In the genomic region with DNA sequence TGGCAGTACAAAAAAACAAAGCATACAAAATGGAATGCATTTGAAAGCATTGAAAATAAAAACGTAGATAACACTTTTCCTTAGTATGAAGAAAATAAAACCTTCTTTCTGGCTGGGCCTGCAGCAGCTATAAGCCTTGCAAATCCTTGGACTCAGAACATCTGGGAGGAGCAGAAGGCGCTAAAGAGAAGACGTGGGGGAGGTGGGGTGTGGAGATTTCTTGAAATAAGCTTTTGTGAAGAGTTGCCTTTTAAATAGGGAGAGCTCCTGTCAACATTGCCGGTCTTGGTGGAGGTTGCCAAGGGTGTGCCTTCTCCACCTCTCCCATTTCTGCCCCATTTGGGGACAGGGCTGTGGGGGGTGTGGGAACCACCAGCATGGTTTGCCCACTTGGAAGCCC, we compare ENCODE assay signal across 17 cellular contexts.
A peak's percentile ranks its signal among the peaks of the same experiment; 100 is the strongest.
DNase-seq lines count a peak whose midpoint lies in the region; TF ChIP-seq lines count a peak whose summit lies in the region.
"Had no signal": no experiment of that assay in that cellular context is flagged by ENCODE, and none has a peak within 500 bp of the region (broad histone marks: within the 10 kb centered on the region; RNA-seq: fewer than 3 reads in every experiment).

No MANE protein-coding gene starts in this region.

- DNase-seq in NCI-H2171 treated with DMSO at 0.1 percent for 48 hours (lab: John Stamatoyannopoulos, UW) (peak; percentile 50), NCI-H2171 (lab: John Stamatoyannopoulos, UW) (no peak), WERI-Rb-1 (peak; percentile 77), neural progenitor cell (ENCODE audit: low spot score) (peak; percentile 7), endodermal cell (no peak)
- DNase-seq in stimulated activated CD4-positive, alpha-beta T cell treated with anti-CD3 and anti-CD28 coated beads, Interleukin-12 subunit alpha, Interleukin-12 subunit beta, amount 100 ng/mL, for 4 hours = no peak
- no peak for DNase-seq in activated CD4-positive, alpha-beta memory T cell treated with anti-CD3 and anti-CD28 coated beads, Interleukin-2, amount 10 ng/mL, durations not matched to agents 7 days and 5 days
- DNase-seq: 8988T; AML-193; Caco-2; CD8-positive, alpha-beta memory T cell; DMS153; DMS79 treated with DMSO at 0.1 percent for 48 hours; GDM1; HCEC 1CT; HFFc6 had no signal

- TF ChIP-seq CTCF in WERI-Rb-1 (IDR thresholded peaks at IDR 0.05; ENCODE audit: low read depth, low read length) (no peak), neural progenitor cell (IDR thresholded peaks at IDR 0.05) (no peak), endodermal cell (conservative IDR thresholded peaks at IDR 0.05) (no peak)

- H3K9me3 ChIP-seq in WERI-Rb-1 (ENCODE audit: severe bottlenecking) (no peaks in the 10 kb centered on the region), neural progenitor cell (ENCODE audit: low read depth) (no peaks in the 10 kb centered on the region), endodermal cell (ENCODE audit: control insufficient read depth, low read length) (no peaks in the 10 kb centered on the region)
- H3K9me3 ChIP-seq: Caco-2 had no signal

- no peaks in the 10 kb centered on the region for H3K36me3 ChIP-seq in WERI-Rb-1
- no peaks in the 10 kb centered on the region for H3K36me3 ChIP-seq in neural progenitor cell
- no peaks in the 10 kb centered on the region for H3K36me3 ChIP-seq in endodermal cell (ENCODE audit: control insufficient read depth, insufficient read depth, low read length)
- H3K36me3 ChIP-seq: BLaER1 had no signal

- H3K4me3 Mint-ChIP-seq in neural progenitor cell = no peak overlapping the region
- H3K4me3 Mint-ChIP-seq in endodermal cell = no peak overlapping the region
- no peak overlapping the region for H3K4me3 Mint-ChIP-seq in activated CD4-positive, alpha-beta memory T cell treated with anti-CD3 and anti-CD28 coated beads, Interleukin-2, amount 10 ng/mL, durations not matched to agents 7 days and 5 days
- H3K4me3 Mint-ChIP-seq: CD8-positive, alpha-beta memory T cell; HFFc6 had no signal

- H3K36me3 Mint-ChIP-seq in neural progenitor cell (no peaks in the 10 kb centered on the region), endodermal cell (ENCODE audit: low read depth) (no peaks in the 10 kb centered on the region)
- H3K36me3 Mint-ChIP-seq in activated CD4-positive, alpha-beta memory T cell treated with anti-CD3 and anti-CD28 coated beads, Interleukin-2, amount 10 ng/mL, durations not matched to agents 7 days and 5 days (ENCODE audit: low read depth) = no peaks in the 10 kb centered on the region
- H3K36me3 Mint-ChIP-seq: CD8-positive, alpha-beta memory T cell had no signal

- 78 to 88% methylated on average over 1 to 4 of the region's 4 CpGs for WGBS in endodermal cell (ENCODE audit: insufficient coverage in 1 of 2, insufficient read length in 1 of 2), 2 experiments

- POLR2A ChIA-PET in activated CD4-positive, alpha-beta memory T cell treated with anti-CD3 and anti-CD28 coated beads, Interleukin-2, amount 10 ng/mL, durations not matched to agents 7 days and 5 days (lab: Charles Lee) = interaction anchor here (1.2 kb wide), 1 partner anchor 13 kb away, joined by 3 read pairs; no protein-coding TSS in a partner anchor

- H3K27me3 Mint-ChIP-seq in neural progenitor cell (ENCODE audit: insufficient read depth, low read depth) = peaks cover 4% of the 10 kb centered on the region
- no peaks in the 10 kb centered on the region for H3K27me3 Mint-ChIP-seq in endodermal cell (ENCODE audit: insufficient read depth)
- peaks cover 7% of the 10 kb centered on the region for H3K27me3 Mint-ChIP-seq in activated CD4-positive, alpha-beta memory T cell treated with anti-CD3 and anti-CD28 coated beads, Interleukin-2, amount 10 ng/mL, durations not matched to agents 7 days and 5 days

- peak overlapping the region; percentile 22 for H3K4me2 ChIP-seq in neural progenitor cell
- H3K4me2 ChIP-seq: BLaER1 had no signal

- no peaks in the 10 kb centered on the region for H3F3A ChIP-seq in neural progenitor cell (ENCODE audit: low read depth)

- CTCF ChIA-PET in activated CD4-positive, alpha-beta memory T cell treated with anti-CD3 and anti-CD28 coated beads, Interleukin-2, amount 10 ng/mL, durations not matched to agents 7 days and 5 days (lab: Charles Lee) = no interaction called here

- peak overlapping the region; percentile 24 for H3K4me3 ChIP-seq in WERI-Rb-1 (ENCODE audit: low read depth, low read length)
- H3K4me3 ChIP-seq in neural progenitor cell = no peak overlapping the region
- H3K4me3 ChIP-seq in endodermal cell (ENCODE audit: low read length) = no peak overlapping the region
- H3K4me3 ChIP-seq: BLaER1 had no signal

- H4K20me1 ChIP-seq in neural progenitor cell (ENCODE audit: low read depth) = no peaks in the 10 kb centered on the region
- H4K20me1 ChIP-seq: BLaER1 had no signal

- H3K27ac Mint-ChIP-seq in neural progenitor cell (no peak overlapping the region), endodermal cell (no peak overlapping the region)
- no peak overlapping the region for H3K27ac Mint-ChIP-seq in activated CD4-positive, alpha-beta memory T cell treated with anti-CD3 and anti-CD28 coated beads, Interleukin-2, amount 10 ng/mL, durations not matched to agents 7 days and 5 days
- H3K27ac Mint-ChIP-seq: CD8-positive, alpha-beta memory T cell; HFFc6 had no signal

- H3K4me1 ChIP-seq in neural progenitor cell (peaks cover 30% of the 10 kb centered on the region), endodermal cell (ENCODE audit: control insufficient read depth, insufficient read depth, low read length) (peaks cover 4% of the 10 kb centered on the region)
- H3K4me1 ChIP-seq: BLaER1, Caco-2 had no signal

- peaks cover 42% of the 10 kb centered on the region for H3K4me1 Mint-ChIP-seq in neural progenitor cell
- peaks cover 13% of the 10 kb centered on the region for H3K4me1 Mint-ChIP-seq in endodermal cell
- H3K4me1 Mint-ChIP-seq in activated CD4-positive, alpha-beta memory T cell treated with anti-CD3 and anti-CD28 coated beads, Interleukin-2, amount 10 ng/mL, durations not matched to agents 7 days and 5 days = no peaks in the 10 kb centered on the region
- H3K4me1 Mint-ChIP-seq: CD8-positive, alpha-beta memory T cell had no signal

- no peaks in the 10 kb centered on the region for H3K79me2 ChIP-seq in neural progenitor cell (ENCODE audit: low read depth)

- H3K9ac ChIP-seq in neural progenitor cell (no peak overlapping the region), endodermal cell (ENCODE audit: extremely low read depth, low read length, poor library complexity, severe bottlenecking) (no peak overlapping the region)
- H3K9ac ChIP-seq: BLaER1 had no signal

- H3K27ac ChIP-seq in WERI-Rb-1 (peak overlapping the region; percentile 87), neural progenitor cell (no peak overlapping the region), endodermal cell (ENCODE audit: low read depth, low read length) (no peak overlapping the region)
- H3K27ac ChIP-seq: BLaER1 had no signal

- H3K9me3 Mint-ChIP-seq in neural progenitor cell (no peaks in the 10 kb centered on the region), endodermal cell (no peaks in the 10 kb centered on the region)
- H3K9me3 Mint-ChIP-seq in activated CD4-positive, alpha-beta memory T cell treated with anti-CD3 and anti-CD28 coated beads, Interleukin-2, amount 10 ng/mL, durations not matched to agents 7 days and 5 days = no peaks in the 10 kb centered on the region
- H3K9me3 Mint-ChIP-seq: CD8-positive, alpha-beta memory T cell; HFFc6 had no signal

- H3K27me3 ChIP-seq in WERI-Rb-1 (ENCODE audit: insufficient read depth, low read depth, severe bottlenecking) (no peaks in the 10 kb centered on the region), neural progenitor cell (no peaks in the 10 kb centered on the region), endodermal cell (ENCODE audit: control insufficient read depth, insufficient read depth, low read length, poor library complexity, severe bottlenecking) (no peaks in the 10 kb centered on the region)
- H3K27me3 ChIP-seq: BLaER1 had no signal

- H2AFZ ChIP-seq in neural progenitor cell (replicated peaks) = no peak overlapping the region

Comparison
In these comparisons a context has a peak if more than half of its experiments do, and no peak if none do; other contexts are left out.
1. DNase-seq: peak in NCI-H2171 treated with DMSO at 0.1 percent for 48 hours (single experiment), WERI-Rb-1 (single experiment) and neural progenitor cell (single experiment); none in NCI-H2171 (single experiment), endodermal cell (single experiment), stimulated activated CD4-positive, alpha-beta T cell treated with anti-CD3 and anti-CD28 coated beads, Interleukin-12 subunit alpha, Interleukin-12 subunit beta, amount 100 ng/mL, for 4 hours (single experiment) and activated CD4-positive, alpha-beta memory T cell treated with anti-CD3 and anti-CD28 coated beads, Interleukin-2, amount 10 ng/mL, durations not matched to agents 7 days and 5 days (single experiment).